17 cellular contexts compared by ENCODE assay signal in genomic region chr9:112620998-112621694, GRCh38.
A peak's percentile ranks its signal among the peaks of the same experiment; 100 is the strongest.
DNase-seq lines count a peak whose midpoint lies in the region; ATAC-seq and TF ChIP-seq lines count a peak whose summit lies in the region.
"Had no signal": no experiment of that assay in that cellular context is flagged by ENCODE, and none has a peak within 500 bp of the region (broad histone marks: within the 10 kb centered on the region; RNA-seq: fewer than 3 reads in every experiment).

No MANE protein-coding gene starts in this region.

- H3K36me3 ChIP-seq in adipocyte (ENCODE audit: control insufficient read depth, insufficient read depth, low read length, severe bottlenecking) (no peaks in the 10 kb centered on the region), spleen (peaks cover 0 to 10% (median 0%) of the 10 kb centered on the region in 6 donors)

- H3K4me3 Mint-ChIP-seq in CD14-positive monocyte (peak overlapping the region in 1 of 2 donors; percentile 4), nephron (no peak overlapping the region)
- H3K4me3 Mint-ChIP-seq in effector memory CD8-positive, alpha-beta T cell, result no peak overlapping the region

- DNase-seq in CD14-positive monocyte (ENCODE audit: low spot score) (no peak), NOMO-1 treated with DMSO at 0.1 percent for 48 hours (lab: John Stamatoyannopoulos, UW; ENCODE audit: unreplicated experiment) (peak; percentile 52), adipocyte (ENCODE audit: low read depth) (no peak), SK-N-DZ (ENCODE audit: low spot score) (no peak), spleen (no peak)
- DNase-seq in stimulated activated CD4-positive, alpha-beta T cell treated with anti-CD3 and anti-CD28 coated beads, Interleukin-15, amount 100 ng/mL, for 24 hours, result no peak
- no peak for DNase-seq in effector memory CD8-positive, alpha-beta T cell
- DNase-seq: Caco-2, HCEC 1CT, NCI-H1092 treated with DMSO at 0.1 percent for 48 hours, NCI-H1694 treated with DMSO at 0.1 percent for 48 hours, NCI-H82, OCI-M1, T-helper 1 cell had no signal

- 56 to 89% (median 61%) methylated on average over 3 of the region's 3 CpGs for WGBS in spleen, 5 donors

- H3K4me3 ChIP-seq in adipocyte (ENCODE audit: low read length) (no peak overlapping the region), spleen (no peak overlapping the region)
- H3K4me3 ChIP-seq: SK-N-MC had no signal

- H3K4me1 Mint-ChIP-seq in CD14-positive monocyte, result peaks cover 8% of the 10 kb centered on the region
- H3K4me1 Mint-ChIP-seq in nephron, result peaks cover 11% of the 10 kb centered on the region
- no peaks in the 10 kb centered on the region for H3K4me1 Mint-ChIP-seq in effector memory CD8-positive, alpha-beta T cell (ENCODE audit: low read depth in 2 of 2)

- TF ChIP-seq CTCF in CD14-positive monocyte (IDR thresholded peaks at IDR 0.05) (no peak), nephron (IDR thresholded peaks at IDR 0.05; ENCODE audit: unreplicated experiment in 3 of 3) (no peak), spleen (IDR thresholded peaks at IDR 0.05 in 8 of 11, conservative IDR thresholded peaks at IDR 0.05 in 3 of 11) (no peak)

- ATAC-seq in effector memory CD8-positive, alpha-beta T cell (replicated peaks), result no peak

- peak overlapping the region in 3 of 8 donors; percentile 32 to 52 (median 41) for H3K27ac ChIP-seq in spleen
- H3K27ac ChIP-seq: C4-2B, SK-N-MC had no signal

- H3K36me3 Mint-ChIP-seq in CD14-positive monocyte (peaks cover 13% of the 10 kb centered on the region in 2 donors), nephron (ENCODE audit: low read depth) (peaks cover 9% of the 10 kb centered on the region)
- no peaks in the 10 kb centered on the region for H3K36me3 Mint-ChIP-seq in effector memory CD8-positive, alpha-beta T cell (ENCODE audit: insufficient read depth)

- H3K27ac Mint-ChIP-seq in CD14-positive monocyte, result peak overlapping the region; percentile 22 to 80 (median 58)
- H3K27ac Mint-ChIP-seq in nephron, result peak overlapping the region in 2 of 3 experiments; percentile 57 to 63
- H3K27ac Mint-ChIP-seq in effector memory CD8-positive, alpha-beta T cell, result no peak overlapping the region

- no peak for TF ChIP-seq POLR2A in spleen (IDR thresholded peaks at IDR 0.05)

- H3K4me1 ChIP-seq in adipocyte (ENCODE audit: control insufficient read depth, insufficient read depth, low read length) (peaks cover 18% of the 10 kb centered on the region), spleen (no peaks in the 10 kb centered on the region)

- peak overlapping the region; percentile 57 for H3K9ac ChIP-seq in adipocyte (ENCODE audit: low read length)

- H3K27me3 ChIP-seq in adipocyte (replicated peaks; ENCODE audit: control insufficient read depth, insufficient read depth, low read length) (no peaks in the 10 kb centered on the region), spleen (replicated peaks in 1 of 7) (no peaks in the 10 kb centered on the region)

- H3K9me3 Mint-ChIP-seq in CD14-positive monocyte (peaks cover 0 to 3% (median 0%) of the 10 kb centered on the region in 7 donors), nephron (no peaks in the 10 kb centered on the region)
- H3K9me3 Mint-ChIP-seq in effector memory CD8-positive, alpha-beta T cell, result no peaks in the 10 kb centered on the region

- H3K27me3 Mint-ChIP-seq in CD14-positive monocyte (ENCODE audit: low read depth in 3 of 3) (peaks cover 0 to 3% (median 0%) of the 10 kb centered on the region in 3 donors), nephron (ENCODE audit: low read depth) (no peaks in the 10 kb centered on the region)
- H3K27me3 Mint-ChIP-seq in effector memory CD8-positive, alpha-beta T cell, result no peaks in the 10 kb centered on the region

- H3K9me3 ChIP-seq in adipocyte (ENCODE audit: control insufficient read depth, low read length) (no peaks in the 10 kb centered on the region), spleen (no peaks in the 10 kb centered on the region)
- H3K9me3 ChIP-seq: Caco-2 had no signal

- intact Hi-C loops in CD14-positive monocyte (cut with micrococcal nuclease), result no loop called here
- intact Hi-C loops in spleen (cut with DNase I; ENCODE audit: low total_unique reads), result no loop called here

Comparison
In these comparisons a context has a peak if more than half of its experiments do, and no peak if none do; other contexts are left out.
1. H3K27ac Mint-ChIP-seq: peak in CD14-positive monocyte (7 of 7) and nephron (2 of 3); none in effector memory CD8-positive, alpha-beta T cell (0 of 2).